1 cellular context compared by ENCODE assay signal in the genomic region with DNA sequence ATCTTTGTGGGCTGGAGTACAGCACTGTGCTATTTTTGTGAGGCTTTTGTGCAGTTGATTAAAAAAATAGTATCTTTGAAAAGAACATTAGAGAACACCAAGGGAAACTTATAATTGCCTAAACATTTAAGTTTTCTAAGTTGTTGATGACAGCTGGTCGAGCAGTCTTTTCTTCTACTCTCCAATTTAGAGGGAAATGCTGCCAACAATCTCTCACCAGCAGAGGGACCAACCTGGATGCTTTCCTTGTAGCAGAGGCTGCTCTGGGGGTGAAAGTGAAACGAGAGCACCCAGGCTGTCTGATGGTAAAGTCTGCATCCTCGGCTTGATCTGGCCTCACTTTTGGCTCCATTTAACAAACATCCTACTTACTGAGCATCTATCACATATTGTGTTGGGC.
TF ChIP-seq lines count a peak whose summit lies in the region.

No MANE protein-coding gene starts in this region.

TF ChIP-seq in HepG2, 621 proteins besides CTCF, POLR2A, EP300 and RAD21 (continued from another document):
- TF ChIP-seq, protein P1, sequence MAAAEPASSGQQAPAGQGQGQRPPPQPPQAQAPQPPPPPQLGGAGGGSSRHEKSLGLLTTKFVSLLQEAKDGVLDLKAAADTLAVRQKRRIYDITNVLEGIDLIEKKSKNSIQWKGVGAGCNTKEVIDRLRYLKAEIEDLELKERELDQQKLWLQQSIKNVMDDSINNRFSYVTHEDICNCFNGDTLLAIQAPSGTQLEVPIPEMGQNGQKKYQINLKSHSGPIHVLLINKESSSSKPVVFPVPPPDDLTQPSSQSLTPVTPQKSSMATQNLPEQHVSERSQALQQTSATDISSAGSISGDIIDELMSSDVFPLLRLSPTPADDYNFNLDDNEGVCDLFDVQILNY (CRISPR knock-in tag; conservative IDR thresholded peaks at IDR 0.05): no peak
- TF ChIP-seq ZNF180 (CRISPR knock-in tag; IDR thresholded peaks at IDR 0.05; ENCODE audit: borderline replicate concordance, low read depth): no peak
TF ChIP-seq in HepG2: peak in this region for 0.
